In the genomic region with DNA sequence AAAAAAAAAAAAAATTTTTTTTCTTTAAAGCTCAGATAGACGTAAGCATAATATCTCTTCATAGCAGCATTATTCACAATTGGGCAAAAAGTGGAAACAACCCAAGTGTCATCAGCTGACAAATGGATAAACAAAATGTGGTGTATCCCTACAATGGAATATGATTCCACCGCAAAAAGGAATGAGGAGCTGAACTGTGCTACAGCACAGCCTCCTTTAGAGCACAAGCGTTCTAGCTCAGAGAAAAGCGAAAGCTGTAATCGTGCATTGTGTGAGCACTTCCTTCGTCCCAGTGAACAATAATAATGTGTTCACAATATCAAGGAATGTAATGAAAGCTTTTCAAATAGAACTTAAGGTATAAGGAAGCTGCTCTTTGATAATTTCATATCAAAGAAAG, we compare ENCODE assay signal across 33 cellular contexts.
"Had no signal": no experiment of that assay in that cellular context is flagged by ENCODE, and none has a peak within 500 bp of the region (broad histone marks: within the 10 kb centered on the region; RNA-seq: fewer than 3 reads in every experiment).

No MANE protein-coding gene starts in this region.

- H3K4me3 Mint-ChIP-seq: activated CD4-positive, alpha-beta T cell treated with anti-CD3 and anti-CD28 coated beads for 36 hours; activated CD4-positive, alpha-beta T cell treated with anti-CD3 and anti-CD28 coated beads, Interleukin-2, amount 10 ng/mL, durations not matched to agents 7 days and 5 days; activated CD8-positive, alpha-beta T cell treated with anti-CD3 and anti-CD28 coated beads, Interleukin-2, amount 10 ng/mL, durations not matched to agents 7 days and 5 days; activated naive CD4-positive, alpha-beta T cell treated with anti-CD3 and anti-CD28 coated beads, Interleukin-2, amount 10 ng/mL, durations not matched to agents 7 days and 5 days; activated naive CD8-positive, alpha-beta T cell; activated naive CD8-positive, alpha-beta T cell treated with anti-CD3 and anti-CD28 coated beads, Interleukin-2, amount 50 U/mL, for 24 hours; activated T-cell treated with anti-CD3 and anti-CD28 coated beads, Interleukin-2, amount 50 U/mL, for 4 hours; brain; T-helper 1 cell treated with Interleukin-12 subunit alpha and Interleukin-12 subunit beta and Interleukin-4 antibody, amounts not matched to agents 30 μg/mL and 1 μg/mL, for 36 hours; T-helper 2 cell treated with Interferon-gamma antibody and Interleukin-4, amounts not matched to agents 5 μg/mL and 100 μg/mL, for 36 hours had no signal

- DNase-seq: activated CD4-positive, alpha-beta T cell treated with anti-CD3 and anti-CD28 coated beads for 36 hours; activated CD4-positive, alpha-beta T cell treated with anti-CD3 and anti-CD28 coated beads, Interleukin-2, amount 10 ng/mL, durations not matched to agents 7 days and 5 days; activated CD4-positive, alpha-beta T cell treated with anti-CD3 and anti-CD28 coated beads, Interleukin-2, amount 50 U/mL, for 48 hours; activated CD8-positive, alpha-beta memory T cell treated with anti-CD3 and anti-CD28 coated beads, Interleukin-2, amount 50 U/mL, for 4 hours; activated CD8-positive, alpha-beta T cell treated with anti-CD3 and anti-CD28 coated beads, Interleukin-2, amount 10 ng/mL, durations not matched to agents 7 days and 5 days; activated effector memory CD4-positive, alpha-beta T cell treated with Interleukin-2 at 50 U/mL for 16 hours; activated naive CD4-positive, alpha-beta T cell treated with anti-CD3 and anti-CD28 coated beads, Interleukin-2, amount 10 ng/mL, durations not matched to agents 7 days and 5 days; activated naive CD8-positive, alpha-beta T cell treated with anti-CD3 and anti-CD28 coated beads, Interleukin-2, amount 50 U/mL, for 24 hours; activated T-cell treated with anti-CD3 and anti-CD28 coated beads for 4 hours; activated T-cell treated with anti-CD3 and anti-CD28 coated beads, Interleukin-2, amount 50 U/mL, for 4 hours; anterior cingulate cortex; cerebellar nuclear complex; Kasumi-1; KG1; MG63; NCI-H1048; NCI-H1105 treated with DMSO at 0.1 percent for 48 hours; NCI-H1436 treated with DMSO at 0.1 percent for 48 hours; NCI-H1694 treated with DMSO at 0.1 percent for 48 hours; NCI-H2029; NCI-H2107; NCI-H2171; NCI-H226; NCI-H524 treated with DMSO at 0.1 percent for 48 hours; RPMI8226; SHP77 treated with DMSO at 0.1 percent for 48 hours had no signal

- H3K4me1 ChIP-seq: SJSA1 had no signal

- H3K9me3 ChIP-seq: MG63, SJSA1 had no signal

- H3K27me3 ChIP-seq: MG63, SJSA1 had no signal

- H3K9me3 Mint-ChIP-seq: activated CD4-positive, alpha-beta T cell treated with anti-CD3 and anti-CD28 coated beads, Interleukin-2, amount 10 ng/mL, durations not matched to agents 7 days and 5 days; activated naive CD4-positive, alpha-beta T cell treated with anti-CD3 and anti-CD28 coated beads, Interleukin-2, amount 10 ng/mL, durations not matched to agents 7 days and 5 days; activated naive CD8-positive, alpha-beta T cell treated with anti-CD3 and anti-CD28 coated beads, Interleukin-2, amount 50 U/mL, for 24 hours; activated T-cell treated with anti-CD3 and anti-CD28 coated beads, Interleukin-2, amount 50 U/mL, for 4 hours; brain; T-helper 1 cell treated with Interleukin-12 subunit alpha and Interleukin-12 subunit beta and Interleukin-4 antibody, amounts not matched to agents 30 μg/mL and 1 μg/mL, for 36 hours; T-helper 2 cell treated with Interferon-gamma antibody and Interleukin-4, amounts not matched to agents 5 μg/mL and 100 μg/mL, for 36 hours had no signal

- H3K36me3 ChIP-seq: MG63, SJSA1 had no signal

- ATAC-seq: activated CD4-positive, alpha-beta T cell treated with anti-CD3 and anti-CD28 coated beads for 36 hours; activated CD4-positive, CD25-positive, alpha-beta regulatory T cell treated with anti-CD3 and anti-CD28 coated beads, Interleukin-2, amount 50 U/mL, for 24 hours; activated CD8-positive, alpha-beta T cell treated with anti-CD3 and anti-CD28 coated beads, Interleukin-2, amount 10 ng/mL, durations not matched to agents 7 days and 5 days; activated naive CD8-positive, alpha-beta T cell treated with anti-CD3 and anti-CD28 coated beads, Interleukin-2, amount 50 U/mL, for 24 hours; activated T-cell treated with anti-CD3 and anti-CD28 coated beads, Interleukin-2, amount 50 U/mL, for 4 hours; Panc1 had no signal

- H3K4me3 ChIP-seq: MG63, SJSA1 had no signal

- H3K27ac Mint-ChIP-seq: activated CD4-positive, alpha-beta T cell treated with anti-CD3 and anti-CD28 coated beads for 36 hours; activated CD4-positive, alpha-beta T cell treated with anti-CD3 and anti-CD28 coated beads, Interleukin-2, amount 10 ng/mL, durations not matched to agents 7 days and 5 days; activated CD8-positive, alpha-beta T cell treated with anti-CD3 and anti-CD28 coated beads, Interleukin-2, amount 10 ng/mL, durations not matched to agents 7 days and 5 days; activated naive CD4-positive, alpha-beta T cell treated with anti-CD3 and anti-CD28 coated beads, Interleukin-2, amount 10 ng/mL, durations not matched to agents 7 days and 5 days; activated naive CD8-positive, alpha-beta T cell; activated naive CD8-positive, alpha-beta T cell treated with anti-CD3 and anti-CD28 coated beads, Interleukin-2, amount 50 U/mL, for 24 hours; T-helper 1 cell treated with Interleukin-12 subunit alpha and Interleukin-12 subunit beta and Interleukin-4 antibody, amounts not matched to agents 30 μg/mL and 1 μg/mL, for 36 hours; T-helper 2 cell treated with Interferon-gamma antibody and Interleukin-4, amounts not matched to agents 5 μg/mL and 100 μg/mL, for 36 hours had no signal

- H3K27ac ChIP-seq: SJSA1 had no signal

- H3K4me1 Mint-ChIP-seq: activated CD4-positive, alpha-beta T cell treated with anti-CD3 and anti-CD28 coated beads for 36 hours; activated CD4-positive, alpha-beta T cell treated with anti-CD3 and anti-CD28 coated beads, Interleukin-2, amount 10 ng/mL, durations not matched to agents 7 days and 5 days; activated naive CD4-positive, alpha-beta T cell treated with anti-CD3 and anti-CD28 coated beads, Interleukin-2, amount 10 ng/mL, durations not matched to agents 7 days and 5 days; activated naive CD8-positive, alpha-beta T cell treated with anti-CD3 and anti-CD28 coated beads, Interleukin-2, amount 50 U/mL, for 24 hours had no signal

- H3K36me3 Mint-ChIP-seq: activated naive CD4-positive, alpha-beta T cell treated with anti-CD3 and anti-CD28 coated beads, Interleukin-2, amount 10 ng/mL, durations not matched to agents 7 days and 5 days; activated naive CD8-positive, alpha-beta T cell; brain had no signal

- H3K27me3 Mint-ChIP-seq: activated CD4-positive, alpha-beta T cell treated with anti-CD3 and anti-CD28 coated beads for 36 hours; activated CD4-positive, alpha-beta T cell treated with anti-CD3 and anti-CD28 coated beads, Interleukin-2, amount 10 ng/mL, durations not matched to agents 7 days and 5 days; activated naive CD4-positive, alpha-beta T cell treated with anti-CD3 and anti-CD28 coated beads, Interleukin-2, amount 10 ng/mL, durations not matched to agents 7 days and 5 days; activated naive CD8-positive, alpha-beta T cell treated with anti-CD3 and anti-CD28 coated beads, Interleukin-2, amount 50 U/mL, for 24 hours; brain had no signal
